In the genomic region with DNA sequence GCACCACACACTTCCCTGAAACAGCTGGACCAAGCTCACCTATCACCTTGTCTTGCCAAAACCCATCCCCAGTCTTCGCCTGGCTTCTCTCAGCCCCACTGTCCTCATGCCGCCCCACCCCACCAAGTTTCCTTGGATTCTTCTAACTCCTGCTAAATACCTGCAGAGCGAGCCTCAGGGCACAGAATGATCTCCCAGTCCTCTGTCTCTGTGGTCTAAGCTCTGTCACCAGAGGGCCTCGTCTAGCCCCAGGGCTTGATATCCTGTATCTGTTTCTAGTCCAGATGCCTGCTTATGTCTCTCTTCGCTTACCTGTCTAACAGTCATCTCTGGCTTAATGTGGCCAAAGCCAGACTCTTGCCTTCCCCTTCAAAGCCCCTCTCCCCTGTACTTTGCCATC, we compare ENCODE assay signal across 1 cellular context.
TF ChIP-seq lines count a peak whose summit lies in the region.

No MANE protein-coding gene starts in this region.

TF ChIP-seq in K562, 482 proteins besides CTCF, POLR2A, EP300 and RAD21:
- TF ChIP-seq ZNF263 (CRISPR knock-in tag; IDR thresholded peaks at IDR 0.05; ENCODE audit: borderline replicate concordance) (no peak), SRSF9 (IDR thresholded peaks at IDR 0.05; ENCODE audit: borderline replicate concordance, low read depth, low read length) (no peak), PURB (CRISPR knock-in tag; IDR thresholded peaks at IDR 0.05; ENCODE audit: low read depth) (no peak), ZNF347 (CRISPR knock-in tag; IDR thresholded peaks at IDR 0.05; ENCODE audit: low read depth) (no peak), CBFB (CRISPR knock-in tag; IDR thresholded peaks at IDR 0.05) (no peak), MYBL2 (IDR thresholded peaks at IDR 0.05; ENCODE audit: low read depth) (no peak), MYBL2 (CRISPR knock-in tag; IDR thresholded peaks at IDR 0.05; ENCODE audit: borderline replicate concordance) (no peak), JUNB (CRISPR knock-in tag; conservative IDR thresholded peaks at IDR 0.05) (no peak), ZNF146 (CRISPR knock-in tag; IDR thresholded peaks at IDR 0.05; ENCODE audit: unreplicated experiment) (no peak), FOXK2 (conservative IDR thresholded peaks at IDR 0.05 in 1 of 2, IDR thresholded peaks at IDR 0.05 in 1 of 2; ENCODE audit: low read depth in 2 of 2) (no peak), ZNF699 (CRISPR knock-in tag; IDR thresholded peaks at IDR 0.05; ENCODE audit: insufficient replicate concordance) (no peak)
- TF ChIP-seq, protein P1, sequence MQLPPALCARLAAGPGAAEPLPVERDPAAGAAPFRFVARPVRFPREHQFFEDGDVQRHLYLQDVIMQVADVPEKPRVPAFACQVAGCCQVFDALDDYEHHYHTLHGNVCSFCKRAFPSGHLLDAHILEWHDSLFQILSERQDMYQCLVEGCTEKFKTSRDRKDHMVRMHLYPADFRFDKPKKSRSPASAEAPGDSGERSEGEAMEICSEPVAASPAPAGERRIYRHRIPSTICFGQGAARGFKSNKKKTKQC (CRISPR knock-in tag; IDR thresholded peaks at IDR 0.05), result no peak
TF ChIP-seq in K562: peak in this region for 0.
